16 cellular contexts compared by ENCODE assay signal in genomic region chr2:223414646-223415045, GRCh38.
DNase-seq lines count a peak whose midpoint lies in the region; ATAC-seq and TF ChIP-seq lines count a peak whose summit lies in the region.
"Had no signal": no experiment of that assay in that cellular context is flagged by ENCODE, and none has a peak within 500 bp of the region (broad histone marks: within the 10 kb centered on the region; RNA-seq: fewer than 3 reads in every experiment).

No MANE protein-coding gene starts in this region.

- H2AFZ ChIP-seq in GM23248 = peak overlapping the region; percentile 17; the same call in 1 of the 2 replicates
- H2AFZ ChIP-seq: parathyroid adenoma had no signal

- TF ChIP-seq CTCF in esophagus muscularis mucosa (IDR thresholded peaks at IDR 0.05) (no peak), left lung (IDR thresholded peaks at IDR 0.05) (no peak), thoracic aorta (IDR thresholded peaks at IDR 0.05) (no peak)

- no peak for TF ChIP-seq EP300 in esophagus muscularis mucosa (IDR thresholded peaks at IDR 0.05)

- no peak overlapping the region for H3K9ac ChIP-seq in GM23248
- H3K9ac ChIP-seq: parathyroid adenoma had no signal

- H3K9me3 ChIP-seq in GM23248 (ENCODE audit: low read depth) = no peaks in the 10 kb centered on the region
- no peaks in the 10 kb centered on the region for H3K9me3 ChIP-seq in esophagus muscularis mucosa
- no peaks in the 10 kb centered on the region for H3K9me3 ChIP-seq in left lung
- no peaks in the 10 kb centered on the region for H3K9me3 ChIP-seq in thoracic aorta

- H3K27me3 ChIP-seq in GM23248 (replicated peaks; ENCODE audit: insufficient read depth) = no peaks in the 10 kb centered on the region
- H3K27me3 ChIP-seq in esophagus muscularis mucosa = no peaks in the 10 kb centered on the region
- H3K27me3 ChIP-seq in left lung = no peaks in the 10 kb centered on the region
- no peaks in the 10 kb centered on the region for H3K27me3 ChIP-seq in thoracic aorta (replicated peaks; ENCODE audit: insufficient read depth)

- H3K4me3 ChIP-seq in GM23248 (no peak overlapping the region), esophagus muscularis mucosa (no peak overlapping the region), left lung (no peak overlapping the region), thoracic aorta (no peak overlapping the region)

- H3K4me1 ChIP-seq in GM23248 (ENCODE audit: insufficient read depth) (peaks cover 22% of the 10 kb centered on the region), esophagus muscularis mucosa (peaks cover 0 to 59% (median 54%) of the 10 kb centered on the region in 4 donors), left lung (no peaks in the 10 kb centered on the region), thoracic aorta (ENCODE audit: control insufficient read depth in 1 of 2, low read depth in 2 of 2) (peaks cover 7 to 53% of the 10 kb centered on the region in 2 donors)
- H3K4me1 ChIP-seq: parathyroid adenoma had no signal

- H3F3A ChIP-seq in GM23248 (ENCODE audit: insufficient read depth) = peaks cover 9% of the 10 kb centered on the region

- no peaks in the 10 kb centered on the region for H3K9me2 ChIP-seq in GM23248 (ENCODE audit: insufficient read depth)

- H4K20me1 ChIP-seq in GM23248 (ENCODE audit: insufficient read depth) = no peaks in the 10 kb centered on the region

- DNase-seq in GM23248 (peak; percentile 73), esophagus muscularis mucosa (ENCODE audit: extremely low spot score) (no peak), left lung (no peak), thoracic aorta (ENCODE audit: low spot score) (peak; percentile 6), DMS 273 (lab: John Stamatoyannopoulos, UW; ENCODE audit: unreplicated experiment) (no peak)
- DNase-seq: activated naive CD8-positive, alpha-beta T cell treated with anti-CD3 and anti-CD28 coated beads, Interleukin-2, amount 10 ng/mL, durations not matched to agents 7 days and 5 days; CD4-positive, alpha-beta memory T cell; hypothalamus; KBM-7; NCI-H2029 treated with DMSO at 0.1 percent for 48 hours; stimulated activated CD4-positive, alpha-beta T cell treated with anti-CD3 and anti-CD28 coated beads, Interleukin-2, amount 100 ng/mL, for 48 hours had no signal

- whole genome bisulfite sequencing in GM23248 (ENCODE audit: low coverage in 1 of 2, low lambda C conversion rate in 2 of 2, missing lambda C conversion rate in 2 of 2), 2 experiments = 13 to 14% methylated on average over 2 of the region's 2 CpGs
- WGBS in esophagus muscularis mucosa = 34% methylated on average over 2 of the region's 2 CpGs

- H3K4me2 ChIP-seq in GM23248 (ENCODE audit: unreplicated experiment) = no peak overlapping the region

- H3K79me2 ChIP-seq in GM23248 (ENCODE audit: insufficient read depth) = no peaks in the 10 kb centered on the region
- H3K79me2 ChIP-seq: parathyroid adenoma had no signal

- no peaks in the 10 kb centered on the region for H3K36me3 ChIP-seq in GM23248 (ENCODE audit: low read depth)
- no peaks in the 10 kb centered on the region for H3K36me3 ChIP-seq in esophagus muscularis mucosa
- no peaks in the 10 kb centered on the region for H3K36me3 ChIP-seq in left lung
- no peaks in the 10 kb centered on the region for H3K36me3 ChIP-seq in thoracic aorta

- H3K27ac ChIP-seq in GM23248 (peak overlapping the region; percentile 18; the same call in 1 of the 2 replicates), esophagus muscularis mucosa (replicated peaks in 1 of 4) (peak overlapping the region; percentile 57 to 71 (median 67)), left lung (no peak overlapping the region), thoracic aorta (peak overlapping the region; percentile 10 to 58)
- H3K27ac ChIP-seq: parathyroid adenoma had no signal

- no peak for TF ChIP-seq POLR2A in esophagus muscularis mucosa (IDR thresholded peaks at IDR 0.05; ENCODE audit: low read depth)

- intact Hi-C loops in esophagus muscularis mucosa (cut with DNase I) = no loop called here
- intact Hi-C loops in left lung (cut with DNase I) = no loop called here

- ATAC-seq in left lung (peak; percentile 64), thoracic aorta (ENCODE audit: insufficient number of reproducible peaks, low FRiP score, low read depth) (peak; percentile 32), GM18498 (IDR thresholded peaks at IDR 0.05; ENCODE audit: unreplicated experiment) (no peak), HG03139 (IDR thresholded peaks at IDR 0.05; ENCODE audit: unreplicated experiment) (no peak), HG02938 (IDR thresholded peaks at IDR 0.05; ENCODE audit: unreplicated experiment) (no peak)
- ATAC-seq: stimulated activated effector memory CD8-positive, alpha-beta T cell treated with anti-CD3 and anti-CD28 coated beads, Interleukin-12 subunit alpha, Interleukin-12 subunit beta, amount 100 ng/mL, for 72 hours had no signal

- in situ Hi-C loops in GM23248 (cut with MboI) = no loop called here

Comparison
In these comparisons a context has a peak if more than half of its experiments do, and no peak if none do; other contexts are left out.
1. DNase-seq: peak in GM23248 (single experiment) and thoracic aorta (single experiment); none in esophagus muscularis mucosa (single experiment), left lung (0 of 2) and DMS 273 (single experiment).
2. H3K27ac ChIP-seq: peak in GM23248 (single experiment), esophagus muscularis mucosa (4 of 4) and thoracic aorta (2 of 2); none in left lung (0 of 2).
3. ATAC-seq: peak in left lung (single experiment) and thoracic aorta (single experiment); none in GM18498 (single experiment), HG03139 (single experiment) and HG02938 (single experiment).